Comparison of ENCODE assay signal across 8 cellular contexts in the genomic region with DNA sequence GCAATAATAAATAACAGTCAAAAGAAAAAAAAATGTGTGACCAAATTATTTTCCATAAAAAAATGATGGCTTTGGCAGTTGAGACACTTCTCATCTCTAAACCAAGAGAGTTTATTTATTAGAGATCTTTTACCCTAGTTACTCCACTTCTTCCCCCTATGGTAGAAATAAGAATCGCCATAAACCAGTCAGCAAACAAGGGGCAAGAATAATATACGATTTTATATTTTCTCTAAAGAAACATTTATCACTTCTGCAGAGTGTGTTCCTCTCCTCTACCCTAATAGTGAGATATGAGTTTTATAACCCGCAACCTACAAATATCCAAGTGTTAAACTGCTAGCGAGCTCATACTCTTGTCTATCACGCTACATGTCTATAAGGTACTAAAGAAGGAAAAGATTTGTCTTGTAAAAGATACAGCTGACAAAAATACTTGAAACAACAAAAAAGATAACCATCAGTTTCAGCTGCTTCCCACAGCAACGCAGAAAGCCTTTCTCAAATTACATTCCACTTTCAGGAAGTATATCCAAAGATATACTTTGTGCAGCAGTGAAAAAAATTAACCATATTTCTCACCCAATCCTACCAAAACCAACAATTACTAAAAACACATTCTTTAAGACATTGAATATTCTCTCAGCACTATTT. TPM values are rescaled to one million over a fixed set of nuclear protein-coding genes. Genes with fewer than 3 reads are reported as not detected.
A peak's percentile ranks its signal among the peaks of the same experiment; 100 is the strongest.
DNase-seq lines count a peak whose midpoint lies in the region; ATAC-seq and TF ChIP-seq lines count a peak whose summit lies in the region.

No MANE protein-coding gene starts in this region.

- intact Hi-C loops in body of pancreas (cut with DNase I): no loop called here
- intact Hi-C loops in naive thymus-derived CD4-positive, alpha-beta T cell (cut with micrococcal nuclease): loop anchor here (5.0 kb wide), 6 partner anchors 56 to 1649 kb away; partner anchors contain the start of genes IMMT (in 1 of the 2), KCMF1 (in 1 of the 2), MRPL35 (in 1 of the 2) and POLR1A (in 1 of the 2)

- TF ChIP-seq CTCF in body of pancreas (IDR thresholded peaks at IDR 0.05): no peak

- WGBS in body of pancreas, 2 donors: 4% methylated on average over 6 of the region's 6 CpGs

- no peak for TF ChIP-seq POLR2A in body of pancreas (IDR thresholded peaks at IDR 0.05)

- no peaks in the 10 kb centered on the region for H3K27me3 Mint-ChIP-seq in IgD-negative memory B cell
- peaks cover 0 to 15% (median 0%) of the 10 kb centered on the region in 5 donors for H3K27me3 Mint-ChIP-seq in naive thymus-derived CD4-positive, alpha-beta T cell

- POLR2A ChIA-PET in naive thymus-derived CD4-positive, alpha-beta T cell (lab: Charles Lee): interaction anchor here (0.9 to 2.4 kb wide), 8 partner anchors 10 to 770 kb away, joined by 3 to 27 read pairs (median 7); partner anchors contain the start of genes CHMP3 and KDM3A

- H3K4me3 ChIP-seq in BLaER1 (peak overlapping the region; percentile 95), body of pancreas (peak overlapping the region; percentile 55 to 93)
- H3K4me3 ChIP-seq in naive thymus-derived CD4-positive, alpha-beta T cell (ENCODE audit: low read length): peak overlapping the region; percentile 85

- H3K4me1 ChIP-seq in BLaER1 (peaks cover 29% of the 10 kb centered on the region), body of pancreas (peaks cover 46% of the 10 kb centered on the region)
- H3K4me1 ChIP-seq in naive thymus-derived CD4-positive, alpha-beta T cell (ENCODE audit: control insufficient read depth in 2 of 2, insufficient read depth in 2 of 2, low read length in 2 of 2): peaks cover 11 to 17% of the 10 kb centered on the region in 2 donors

- no peaks in the 10 kb centered on the region for H3K36me3 Mint-ChIP-seq in IgD-negative memory B cell
- H3K36me3 Mint-ChIP-seq in naive thymus-derived CD4-positive, alpha-beta T cell: peaks cover 0 to 30% (median 9%) of the 10 kb centered on the region in 5 donors

- H4K20me1 ChIP-seq in BLaER1: peaks cover 35% of the 10 kb centered on the region

- no peak for ATAC-seq in body of pancreas
- ATAC-seq in naive thymus-derived CD4-positive, alpha-beta T cell: no peak

- H3K9me3 ChIP-seq in BLaER1 (no peaks in the 10 kb centered on the region), body of pancreas (no peaks in the 10 kb centered on the region)
- no peaks in the 10 kb centered on the region for H3K9me3 ChIP-seq in naive thymus-derived CD4-positive, alpha-beta T cell (ENCODE audit: control insufficient read depth in 2 of 3, low read length in 3 of 3)

- peak overlapping the region; percentile 97 for H3K9ac ChIP-seq in BLaER1

- peak overlapping the region in 2 of 3 donors; percentile 60 to 89 for H3K27ac Mint-ChIP-seq in IgD-negative memory B cell
- peak overlapping the region; percentile 65 to 99 (median 92) for H3K27ac Mint-ChIP-seq in naive thymus-derived CD4-positive, alpha-beta T cell

- H3K27ac ChIP-seq in BLaER1 (no peak overlapping the region; the same call in 1 of the 2 replicates), body of pancreas (peak overlapping the region in 2 of 4 donors; percentile 97 to 99)
- H3K27ac ChIP-seq in naive thymus-derived CD4-positive, alpha-beta T cell (ENCODE audit: low read depth, low read length): peak overlapping the region; percentile 97

- peak overlapping the region; percentile 81 for H3K4me2 ChIP-seq in BLaER1

- CTCF ChIA-PET in naive thymus-derived CD4-positive, alpha-beta T cell (lab: Charles Lee): interaction anchor here (0.7 kb wide), 1 partner anchor 69 kb away, joined by 4 read pairs; no protein-coding TSS in a partner anchor

- no peak for DNase-seq in body of pancreas
- peak in 1 of 9 donors; percentile 2 for DNase-seq in naive thymus-derived CD4-positive, alpha-beta T cell
- no peak for DNase-seq in NCI-H2081 (lab: John Stamatoyannopoulos, UW)
- DNase-seq in SK-N-DZ (ENCODE audit: low spot score): no peak
- DNase-seq in activated CD8-positive, alpha-beta memory T cell treated with anti-CD3 and anti-CD28 coated beads, Interleukin-2, amount 50 U/mL, for 4 hours: no peak
- DNase-seq in NCI-H446 treated with DMSO at 0.1 percent for 48 hours (lab: John Stamatoyannopoulos, UW): no peak

- H3K36me3 ChIP-seq in BLaER1 (peaks cover 35% of the 10 kb centered on the region), body of pancreas (replicated peaks in 1 of 2; ENCODE audit: insufficient read depth in 1 of 2, low read depth in 2 of 2) (peaks cover 0 to 2% of the 10 kb centered on the region in 2 donors)
- H3K36me3 ChIP-seq in naive thymus-derived CD4-positive, alpha-beta T cell (ENCODE audit: control insufficient read depth in 2 of 3, insufficient read depth in 3 of 3, low read length in 3 of 3): peaks cover 0 to 17% (median 4%) of the 10 kb centered on the region in 3 experiments

- peaks cover 28 to 40% (median 37%) of the 10 kb centered on the region in 3 donors for H3K4me1 Mint-ChIP-seq in IgD-negative memory B cell
- H3K4me1 Mint-ChIP-seq in naive thymus-derived CD4-positive, alpha-beta T cell: peaks cover 27 to 62% (median 50%) of the 10 kb centered on the region in 7 donors

- peak overlapping the region; percentile 91 to 98 (median 96) for H3K4me3 Mint-ChIP-seq in IgD-negative memory B cell
- peak overlapping the region; percentile 86 to 99 (median 93) for H3K4me3 Mint-ChIP-seq in naive thymus-derived CD4-positive, alpha-beta T cell

- H3K9me3 Mint-ChIP-seq in IgD-negative memory B cell: no peaks in the 10 kb centered on the region
- H3K9me3 Mint-ChIP-seq in naive thymus-derived CD4-positive, alpha-beta T cell: no peaks in the 10 kb centered on the region

- H3K27me3 ChIP-seq in BLaER1: no peaks in the 10 kb centered on the region
- no peaks in the 10 kb centered on the region for H3K27me3 ChIP-seq in body of pancreas
- H3K27me3 ChIP-seq in naive thymus-derived CD4-positive, alpha-beta T cell (ENCODE audit: control insufficient read depth in 2 of 2, insufficient read depth in 2 of 2, low read length in 2 of 2): no peaks in the 10 kb centered on the region

RNA-seq across cellular contexts. Expression of gene RNF103, which starts 2.2 kb away (rescaled TPM):
- polyA plus RNA-seq in IgD-negative memory B cell: 2.4 TPM
- total RNA-seq in body of pancreas: 10 to 100 TPM; 16.2 to 44.4 TPM
- 10 to 100 TPM; 15.6 to 71.2 (median 37.8) TPM for total RNA-seq in naive thymus-derived CD4-positive, alpha-beta T cell
- 1 to 10 TPM; 2.3 to 2.8 TPM for polyA plus RNA-seq in naive thymus-derived CD4-positive, alpha-beta T cell
- polyA plus RNA-seq in SK-N-DZ (2014; cell fraction: cytosol; rRNA removed): 9.1 and 11.0 TPM in 2 replicates
- polyA plus RNA-seq in SK-N-DZ (2014; cell fraction: nucleus; rRNA removed): 14.2 and 22.7 TPM in 2 replicates

RNA-seq across cellular contexts. Expression of gene CHMP3, which starts 58.2 kb away (rescaled TPM):
- polyA plus RNA-seq in IgD-negative memory B cell: 77.1 TPM
- 10 to 100 TPM; 64.6 to 70.0 TPM for total RNA-seq in body of pancreas
- 100 to 1,000 TPM in 2 of 5 experiments, 10 to 100 TPM in 3; 39.9 to 103 (median 71.4) TPM for total RNA-seq in naive thymus-derived CD4-positive, alpha-beta T cell
- polyA plus RNA-seq in naive thymus-derived CD4-positive, alpha-beta T cell: 10 to 100 TPM; 90.1 to 99.1 TPM
- 52.6 and 57.1 TPM in 2 replicates for polyA plus RNA-seq in SK-N-DZ (2014; cell fraction: cytosol; rRNA removed)
- 18.4 and 25.1 TPM in 2 replicates for polyA plus RNA-seq in SK-N-DZ (2014; cell fraction: nucleus; rRNA removed)
